ENCODE assay signal across 8 cellular contexts in the genomic region with DNA sequence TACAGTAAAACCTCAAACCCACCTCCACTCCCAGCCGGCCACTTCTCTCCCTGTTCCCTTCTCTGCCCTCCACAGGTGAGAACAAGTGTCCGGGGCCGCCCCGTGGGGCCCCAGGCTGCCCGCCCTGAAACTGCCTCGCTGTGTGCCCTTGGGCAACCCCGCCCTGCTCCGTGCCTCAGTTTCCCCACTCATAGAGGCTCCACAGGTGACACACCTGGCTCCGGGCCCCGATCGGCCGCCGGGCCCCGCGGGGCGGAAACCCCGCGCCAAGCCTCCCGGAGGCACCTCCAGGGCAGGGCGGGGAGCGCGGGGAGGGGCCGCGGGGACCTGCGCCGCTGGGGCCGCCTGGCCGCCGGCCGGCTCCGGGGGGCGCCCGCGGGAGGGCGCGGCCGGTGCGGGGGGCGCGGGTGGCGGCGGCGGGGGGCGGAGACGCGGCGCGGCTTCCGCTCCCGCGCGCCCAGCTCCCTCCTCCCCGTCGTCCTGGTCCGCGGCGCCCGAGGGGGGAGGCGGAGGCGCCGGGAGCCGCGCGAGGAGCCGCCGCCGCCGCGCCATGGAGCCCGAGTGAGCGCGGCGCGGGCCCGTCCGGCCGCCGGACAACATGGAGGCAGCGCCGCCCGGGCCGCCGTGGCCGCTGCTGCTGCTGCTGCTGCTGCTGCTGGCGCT. TPM values are rescaled to one million over a fixed set of nuclear protein-coding genes. Genes with fewer than 3 reads are reported as not detected.
DNase-seq lines count a peak whose midpoint lies in the region; ATAC-seq and TF ChIP-seq lines count a peak whose summit lies in the region.

Gene LRP5 (plus strand): TSS at position 475 of the 663 bp plus-strand sequence. CDS start 124 bp downstream, at position 599.

- no peaks in the 10 kb centered on the region for H3K9me3 Mint-ChIP-seq in activated naive CD8-positive, alpha-beta T cell treated with anti-CD3 and anti-CD28 coated beads for 36 hours

- DNase-seq in NCI-H1436 (lab: John Stamatoyannopoulos, UW) (peak; percentile 49), NCI-H1436 treated with DMSO at 0.1 percent for 48 hours (lab: John Stamatoyannopoulos, UW) (no peak), HT1080 (ENCODE audit: low read depth) (no peak), right atrium auricular region (ENCODE audit: low spot score) (no peak), foreskin melanocyte (no peak)
- peak; percentile 49 for DNase-seq in activated naive CD8-positive, alpha-beta T cell treated with anti-CD3 and anti-CD28 coated beads for 36 hours

- peak within 1 kb of the TSS; percentile 85 for H3K4me3 Mint-ChIP-seq in activated naive CD8-positive, alpha-beta T cell treated with anti-CD3 and anti-CD28 coated beads for 36 hours

- H3K9ac ChIP-seq in rectal smooth muscle tissue (ENCODE audit: low read length), result peak within 1 kb of the TSS; percentile 38

- H3K4me1 ChIP-seq in right atrium auricular region, result peaks cover 0 to 48% of the 10 kb centered on the region in 2 donors
- H3K4me1 ChIP-seq in rectal smooth muscle tissue (ENCODE audit: control insufficient read depth, insufficient read depth, low read length), result peaks cover 32% of the 10 kb centered on the region

- H3K4me3 ChIP-seq in right atrium auricular region, result peak within 1 kb of the TSS; percentile 69
- H3K4me3 ChIP-seq in rectal smooth muscle tissue (ENCODE audit: low read length), result peak within 1 kb of the TSS; percentile 76

- H3K9me3 ChIP-seq in right atrium auricular region, result no peaks in the 10 kb centered on the region

- peaks cover 21% of the 10 kb centered on the region for H3K4me1 Mint-ChIP-seq in activated naive CD8-positive, alpha-beta T cell treated with anti-CD3 and anti-CD28 coated beads for 36 hours

- H3K36me3 Mint-ChIP-seq in activated naive CD8-positive, alpha-beta T cell treated with anti-CD3 and anti-CD28 coated beads for 36 hours, result peaks cover 2% of the 10 kb centered on the region

- peak within 1 kb of the TSS; percentile 80 to 87 for H3K27ac ChIP-seq in right atrium auricular region
- H3K27ac ChIP-seq in rectal smooth muscle tissue (ENCODE audit: low read depth, low read length), result peak within 1 kb of the TSS; percentile 63

- no peaks in the 10 kb centered on the region for H3K36me3 ChIP-seq in right atrium auricular region
- no peaks in the 10 kb centered on the region for H3K36me3 ChIP-seq in rectal smooth muscle tissue (ENCODE audit: control insufficient read depth, insufficient read depth, low read length)

- no peak for TF ChIP-seq CTCF in right atrium auricular region (IDR thresholded peaks at IDR 0.05)

- H3K27ac Mint-ChIP-seq in activated naive CD8-positive, alpha-beta T cell treated with anti-CD3 and anti-CD28 coated beads for 36 hours, result peak within 1 kb of the TSS; percentile 64

- peaks cover 4% of the 10 kb centered on the region for H3K27me3 Mint-ChIP-seq in activated naive CD8-positive, alpha-beta T cell treated with anti-CD3 and anti-CD28 coated beads for 36 hours

- no peaks in the 10 kb centered on the region for H3K27me3 ChIP-seq in right atrium auricular region
- no peaks in the 10 kb centered on the region for H3K27me3 ChIP-seq in rectal smooth muscle tissue (ENCODE audit: control insufficient read depth, insufficient read depth, low read length)

- no peak for ATAC-seq in GM21576 (IDR thresholded peaks at IDR 0.05; ENCODE audit: unreplicated experiment)

RNA-seq across cellular contexts. Expression of gene LRP5, which starts in this region (rescaled TPM):
- 13.1 and 20.8 TPM in 2 replicates for total RNA-seq in HT1080 (2014; rRNA removed; shearing (Covaris generic))
- polyA plus RNA-seq in HT1080 (2015; cell fraction: cytosol; rRNA removed), result 15.2 and 17.1 TPM in 2 replicates
- polyA plus RNA-seq in HT1080 (2015; cell fraction: nucleus; rRNA removed), result 24.2 and 26.1 TPM in 2 replicates
- 10 to 100 TPM; 12.7 to 15.4 TPM for total RNA-seq in activated naive CD8-positive, alpha-beta T cell treated with anti-CD3 and anti-CD28 coated beads for 36 hours
- 10 to 100 TPM; 34.6 to 60.9 TPM for total RNA-seq in right atrium auricular region

Comparison
In these comparisons a context has a peak if more than half of its experiments do, and no peak if none do; other contexts are left out.
1. DNase-seq: peak in NCI-H1436 (single experiment) and activated naive CD8-positive, alpha-beta T cell treated with anti-CD3 and anti-CD28 coated beads for 36 hours (single experiment); none in NCI-H1436 treated with DMSO at 0.1 percent for 48 hours (single experiment), HT1080 (single experiment), right atrium auricular region (single experiment) and foreskin melanocyte (single experiment).